ENCODE assay signal across 18 cellular contexts in the genomic region with DNA sequence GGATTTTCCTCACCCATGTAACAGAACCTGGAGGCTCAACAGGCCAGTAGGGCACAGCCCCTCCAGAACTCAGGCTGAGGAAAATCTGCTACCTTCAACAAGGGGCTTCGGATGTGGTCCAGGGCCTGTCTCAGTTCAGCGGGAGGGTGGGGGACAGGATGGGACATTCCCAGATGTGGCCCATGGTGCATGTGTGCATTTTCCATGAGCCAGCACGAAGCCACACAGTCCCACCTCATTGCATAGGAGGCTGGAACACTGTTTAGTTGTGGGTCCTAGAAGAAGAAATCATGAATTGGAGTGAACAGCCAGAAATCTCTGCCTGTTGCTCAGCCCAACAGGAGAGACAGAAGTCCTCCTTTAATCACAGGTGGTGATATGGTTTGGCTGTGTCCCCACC.
A peak's percentile ranks its signal among the peaks of the same experiment; 100 is the strongest.
DNase-seq lines count a peak whose midpoint lies in the region; ATAC-seq and TF ChIP-seq lines count a peak whose summit lies in the region.
"Had no signal": no experiment of that assay in that cellular context is flagged by ENCODE, and none has a peak within 500 bp of the region (broad histone marks: within the 10 kb centered on the region; RNA-seq: fewer than 3 reads in every experiment).

No MANE protein-coding gene starts in this region.

- TF ChIP-seq POLR2A in esophagus muscularis mucosa (IDR thresholded peaks at IDR 0.05; ENCODE audit: low read depth) (no peak), right lobe of liver (IDR thresholded peaks at IDR 0.05) (no peak)

- H3K36me3 ChIP-seq in esophagus muscularis mucosa, result no peaks in the 10 kb centered on the region
- H3K36me3 ChIP-seq in right lobe of liver, result no peaks in the 10 kb centered on the region
- no peaks in the 10 kb centered on the region for H3K36me3 ChIP-seq in BE2C
- H3K36me3 ChIP-seq: BLaER1 treated with 17β-estradiol and CSF1 and Interleukin-3, amounts not matched to agents 10 nM and 100 nM had no signal

- H3K27ac ChIP-seq in esophagus muscularis mucosa (replicated peaks in 1 of 4) (no peak overlapping the region), right lobe of liver (no peak overlapping the region)
- H3K27ac ChIP-seq: 22Rv1; BLaER1 treated with 17β-estradiol and CSF1 and Interleukin-3, amounts not matched to agents 10 nM and 100 nM had no signal

- peak; percentile 47 for DNase-seq in activated effector memory CD4-positive, alpha-beta T cell treated with anti-CD3 and anti-CD28 coated beads, Interleukin-2, amount 50 U/mL, for 16 hours
- no peak for DNase-seq in activated effector memory CD4-positive, alpha-beta T cell treated with Interleukin-2 at 50 U/mL for 16 hours
- DNase-seq in esophagus muscularis mucosa (ENCODE audit: extremely low spot score), result peak; percentile 70
- peak; percentile 3 for DNase-seq in mucosa of gallbladder (ENCODE audit: low spot score)
- DNase-seq in right lobe of liver, result no peak
- no peak for DNase-seq in BE2C
- no peak for DNase-seq in activated CD4-positive, alpha-beta T cell treated with anti-CD3 and anti-CD28 coated beads for 4 hours
- DNase-seq: CD4-positive, alpha-beta T cell; CD8-positive, alpha-beta memory T cell; DMS 273 treated with DMSO at 0.1 percent for 48 hours; DMS79; EL; GF-D8; GOT3; HCEC 1CT had no signal

- intact Hi-C loops in esophagus muscularis mucosa (cut with DNase I) (no loop called here), right lobe of liver (cut with DNase I) (no loop called here)

- no peak for TF ChIP-seq CTCF in esophagus muscularis mucosa (IDR thresholded peaks at IDR 0.05)
- no peak for TF ChIP-seq CTCF in right lobe of liver (IDR thresholded peaks at IDR 0.05)
- no peak for TF ChIP-seq CTCF in BE2C (IDR thresholded peaks at IDR 0.05; ENCODE audit: low read depth, low read length)

- no peaks in the 10 kb centered on the region for H3K4me1 ChIP-seq in esophagus muscularis mucosa
- no peaks in the 10 kb centered on the region for H3K4me1 ChIP-seq in right lobe of liver
- H3K4me1 ChIP-seq in BE2C, result no peaks in the 10 kb centered on the region

- TF ChIP-seq EP300 in esophagus muscularis mucosa (IDR thresholded peaks at IDR 0.05), result no peak

- 94% methylated on average over 3 of the region's 3 CpGs for WGBS in esophagus muscularis mucosa
- WGBS in right lobe of liver (ENCODE audit: insufficient coverage, low coverage, low lambda C conversion rate, missing lambda C conversion rate), result 50% methylated on average over 2 of the region's 3 CpGs

- peaks cover 0 to 9% (median 4%) of the 10 kb centered on the region in 4 donors for H3K9me3 ChIP-seq in esophagus muscularis mucosa
- H3K9me3 ChIP-seq in right lobe of liver, result no peaks in the 10 kb centered on the region
- no peaks in the 10 kb centered on the region for H3K9me3 ChIP-seq in BE2C

- H3K4me3 ChIP-seq in esophagus muscularis mucosa (no peak overlapping the region), right lobe of liver (no peak overlapping the region), BE2C (ENCODE audit: low read depth, low read length) (no peak overlapping the region)
- H3K4me3 ChIP-seq: BLaER1 treated with 17β-estradiol and CSF1 and Interleukin-3, amounts not matched to agents 10 nM and 100 nM had no signal

- no peak for ATAC-seq in right lobe of liver
- no peak for ATAC-seq in HG03354 (IDR thresholded peaks at IDR 0.05; ENCODE audit: poor library complexity, severe bottlenecking, unreplicated experiment)

- H3K27me3 ChIP-seq in esophagus muscularis mucosa (no peaks in the 10 kb centered on the region), right lobe of liver (no peaks in the 10 kb centered on the region), BE2C (no peaks in the 10 kb centered on the region)
- H3K27me3 ChIP-seq: BLaER1 treated with 17β-estradiol and CSF1 and Interleukin-3, amounts not matched to agents 10 nM and 100 nM had no signal

Comparison
In these comparisons a context has a peak if more than half of its experiments do, and no peak if none do; other contexts are left out.
1. DNase-seq: peak in activated effector memory CD4-positive, alpha-beta T cell treated with anti-CD3 and anti-CD28 coated beads, Interleukin-2, amount 50 U/mL, for 16 hours (single experiment), esophagus muscularis mucosa (single experiment) and mucosa of gallbladder (single experiment); none in activated effector memory CD4-positive, alpha-beta T cell treated with Interleukin-2 at 50 U/mL for 16 hours (single experiment), right lobe of liver (0 of 3), BE2C (single experiment) and activated CD4-positive, alpha-beta T cell treated with anti-CD3 and anti-CD28 coated beads for 4 hours (0 of 2).